Comparison of ENCODE assay signal across 19 cellular contexts in the genomic region with DNA sequence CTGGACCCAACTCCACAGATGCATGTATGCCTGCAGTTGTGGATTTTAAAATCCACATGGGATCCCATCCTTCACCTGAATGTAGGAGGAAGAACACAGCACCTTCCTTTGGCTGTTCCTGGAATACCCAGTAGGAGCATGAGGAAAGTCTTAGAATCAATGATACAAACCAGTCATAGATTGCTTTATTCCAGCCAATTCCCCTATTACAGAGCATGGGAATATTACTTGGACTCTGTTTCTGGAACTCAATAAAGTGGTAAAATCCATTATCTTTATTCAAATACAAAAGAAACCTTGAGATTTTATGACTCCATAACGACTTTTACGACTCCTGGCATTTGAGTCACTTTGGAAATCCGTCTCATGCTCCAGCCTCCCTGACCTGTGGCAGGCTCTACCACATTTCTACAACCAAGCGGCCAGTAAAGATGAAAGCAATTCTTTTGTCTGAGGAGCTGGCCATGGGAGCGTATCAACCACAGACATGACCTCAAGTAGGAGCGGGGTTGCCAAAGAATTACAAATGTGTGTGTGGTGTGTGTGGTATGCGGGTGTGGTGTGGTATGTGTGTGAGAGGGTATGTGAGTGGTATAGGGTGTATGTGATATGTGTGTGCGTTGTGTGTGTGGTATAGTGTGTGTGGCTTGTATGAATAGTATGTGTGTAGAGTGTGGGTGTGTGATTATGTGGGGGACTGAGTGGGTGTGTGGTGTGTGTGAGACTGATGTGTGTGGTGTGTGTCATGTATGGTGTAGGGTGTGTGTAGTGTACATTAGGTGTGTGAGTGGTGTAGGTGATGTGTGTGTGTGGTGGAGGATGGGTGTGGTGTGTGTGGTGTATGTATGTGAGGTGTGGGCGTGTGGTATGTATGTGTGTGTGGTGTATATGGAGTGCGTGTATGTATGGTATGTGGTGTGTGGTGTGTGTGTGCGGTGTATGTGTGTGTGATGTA. TPM values are rescaled to one million over a fixed set of nuclear protein-coding genes. Genes with fewer than 3 reads are reported as not detected.
DNase-seq lines count a peak whose midpoint lies in the region; ATAC-seq, FAIRE-seq and TF ChIP-seq lines count a peak whose summit lies in the region.
"Had no signal": no experiment of that assay in that cellular context is flagged by ENCODE, and none has a peak within 500 bp of the region (broad histone marks: within the 10 kb centered on the region; RNA-seq: fewer than 3 reads in every experiment).

No MANE protein-coding gene starts in this region.

- peaks cover 8% of the 10 kb centered on the region for H3K4me1 Mint-ChIP-seq in activated CD4-positive, alpha-beta T cell treated with anti-CD3 and anti-CD28 coated beads, Interleukin-2, amount 10 ng/mL, durations not matched to agents 24 days and 14 days
- H3K4me1 Mint-ChIP-seq in activated CD4-positive, alpha-beta T cell treated with anti-CD3 and anti-CD28 coated beads for 36 hours, result peaks cover 9% of the 10 kb centered on the region
- H3K4me1 Mint-ChIP-seq: brain had no signal

- no peak overlapping the region for H3K9ac ChIP-seq in GM12878 (ENCODE audit: control insufficient read depth, insufficient read depth, low read length)

- no peak overlapping the region for H3K4me3 ChIP-seq in GM12878
- H3K4me3 ChIP-seq in upper lobe of left lung, result no peak overlapping the region
- H3K4me3 ChIP-seq in WERI-Rb-1 (ENCODE audit: low read depth, low read length), result no peak overlapping the region
- H3K4me3 ChIP-seq: SJCRH30, stomach had no signal

- in situ Hi-C loops in GM12878 (cut with MboI), result no loop called here
- in situ Hi-C loops in GM13977 (cut with MboI; ENCODE audit: low pct_unique_long_range_greater_than_20kb, low sequenced_read_pairs, unreplicated experiment), result no loop called here

- no peaks in the 10 kb centered on the region for H3K36me3 ChIP-seq in GM12878 (ENCODE audit: control insufficient read depth in 2 of 2, insufficient read depth in 2 of 2, low read length in 1 of 2)
- H3K36me3 ChIP-seq in upper lobe of left lung, result no peaks in the 10 kb centered on the region
- H3K36me3 ChIP-seq in WERI-Rb-1, result no peaks in the 10 kb centered on the region
- H3K36me3 ChIP-seq: SJCRH30, stomach had no signal

- peak; percentile 49 for FAIRE-seq in GM12878 (lab: Jason Lieb, UNC)
- FAIRE-seq: H54 had no signal

- H3K4me2 ChIP-seq in GM12878 (ENCODE audit: control insufficient read depth, insufficient read depth), result no peak overlapping the region

- WGBS in GM12878 (ENCODE audit: insufficient coverage, insufficient replicate concordance, low lambda C conversion rate, missing lambda C conversion rate), result 41% methylated on average over 11 of the region's 11 CpGs
- 79 to 83% methylated on average over 10 to 11 of the region's 11 CpGs for WGBS in upper lobe of left lung, 2 donors

- DNase-seq in activated CD4-positive, alpha-beta T cell treated with anti-CD3 and anti-CD28 coated beads, Interleukin-2, amount 10 ng/mL, durations not matched to agents 24 days and 14 days, result peak; percentile 30
- no peak for DNase-seq in activated CD4-positive, alpha-beta T cell treated with anti-CD3 and anti-CD28 coated beads for 36 hours
- no peak for DNase-seq in GM12878 (ENCODE audit: low read depth, low spot score)
- DNase-seq in left colon, result peak; percentile 42 to 66
- DNase-seq in upper lobe of left lung, result no peak
- no peak for DNase-seq in WERI-Rb-1
- no peak for DNase-seq in GM13977 (ENCODE audit: low spot score)
- DNase-seq in effector CD8-positive, alpha-beta T cell (lab: John Stamatoyannopoulos, UW), result no peak
- DNase-seq: activated CD8-positive, alpha-beta memory T cell treated with anti-CD3 and anti-CD28 coated beads for 24 hours; activated effector memory CD4-positive, alpha-beta T cell treated with anti-CD3 and anti-CD28 coated beads, Interleukin-2, amount 50 U/mL, for 16 hours; CD8-positive, alpha-beta memory T cell; effector memory CD4-positive, alpha-beta T cell; NK-92 treated with Interleukin-12 subunit alpha and Interleukin-12 subunit beta, amount 100 ng/mL, for 24 hours; SJCRH30; stomach had no signal

- H3K4me1 ChIP-seq in GM12878 (ENCODE audit: control insufficient read depth, insufficient read depth, low read length) (no peaks in the 10 kb centered on the region), upper lobe of left lung (peaks cover 0 to 7% (median 2%) of the 10 kb centered on the region in 4 donors)
- H3K4me1 ChIP-seq: SJCRH30 had no signal

- TF ChIP-seq POLR2A in GM12878 (IDR thresholded peaks at IDR 0.05; ENCODE audit: low read depth, low read length), result no peak
- TF ChIP-seq POLR2A in upper lobe of left lung (IDR thresholded peaks at IDR 0.05), result no peak

- no peak for TF ChIP-seq CTCF in GM12878 (IDR thresholded peaks at IDR 0.05 in 2 of 3, conservative IDR thresholded peaks at IDR 0.05 in 1 of 3; ENCODE audit: control insufficient read depth in 2 of 3, extremely low read depth in 1 of 3, insufficient read depth in 1 of 3, low read depth in 3 of 3, low read length in 3 of 3)
- TF ChIP-seq CTCF in upper lobe of left lung (IDR thresholded peaks at IDR 0.05), result no peak
- no peak for TF ChIP-seq CTCF in WERI-Rb-1 (IDR thresholded peaks at IDR 0.05; ENCODE audit: low read depth, low read length)
- TF ChIP-seq CTCF in GM13977 (IDR thresholded peaks at IDR 0.05; ENCODE audit: extremely low read depth, insufficient read depth, missing control alignments), result no peak

- no peaks in the 10 kb centered on the region for H4K20me1 ChIP-seq in GM12878 (ENCODE audit: control insufficient read depth, insufficient read depth)

- H3K9me3 ChIP-seq in GM12878 (replicated peaks; ENCODE audit: control insufficient read depth, insufficient read depth, low read length) (no peaks in the 10 kb centered on the region; the same call in 2 of the 3 replicates), upper lobe of left lung (no peaks in the 10 kb centered on the region), WERI-Rb-1 (ENCODE audit: severe bottlenecking) (no peaks in the 10 kb centered on the region)
- H3K9me3 ChIP-seq: stomach had no signal

- no peak for ATAC-seq in activated CD4-positive, alpha-beta T cell treated with anti-CD3 and anti-CD28 coated beads for 36 hours
- ATAC-seq in GM12878, result no peak
- ATAC-seq in left colon, result peak; percentile 77
- ATAC-seq in upper lobe of left lung (ENCODE audit: low FRiP score in 2 of 2), result peak; percentile 31 to 50

- no peak for TF ChIP-seq RAD21 in GM12878 (IDR thresholded peaks at IDR 0.05; ENCODE audit: insufficient read depth, low read depth, low read length)

- intact Hi-C loops in activated CD4-positive, alpha-beta T cell treated with anti-CD3 and anti-CD28 coated beads, Interleukin-2, amount 10 ng/mL, durations not matched to agents 24 days and 14 days (cut with micrococcal nuclease), result no loop called here
- intact Hi-C loops in activated CD4-positive, alpha-beta T cell treated with anti-CD3 and anti-CD28 coated beads for 36 hours (cut with DNase I, micrococcal nuclease), result no loop called here
- intact Hi-C loops in GM12878 (cut with micrococcal nuclease; ENCODE audit: unreplicated experiment), result no loop called here
- intact Hi-C loops in left colon (cut with DNase I, micrococcal nuclease), result no loop called here

- no peak overlapping the region for H3K4me3 Mint-ChIP-seq in activated CD4-positive, alpha-beta T cell treated with anti-CD3 and anti-CD28 coated beads, Interleukin-2, amount 10 ng/mL, durations not matched to agents 24 days and 14 days
- no peak overlapping the region for H3K4me3 Mint-ChIP-seq in activated CD4-positive, alpha-beta T cell treated with anti-CD3 and anti-CD28 coated beads for 36 hours
- H3K4me3 Mint-ChIP-seq: brain; CD8-positive, alpha-beta memory T cell; neural crest cell had no signal

- POLR2A ChIA-PET in activated CD4-positive, alpha-beta T cell treated with anti-CD3 and anti-CD28 coated beads for 36 hours (lab: Charles Lee), result no interaction called here
- POLR2A ChIA-PET in GM12878 (lab: Charles Lee), result no interaction called here

- no peaks in the 10 kb centered on the region for H3K27me3 Mint-ChIP-seq in activated CD4-positive, alpha-beta T cell treated with anti-CD3 and anti-CD28 coated beads, Interleukin-2, amount 10 ng/mL, durations not matched to agents 24 days and 14 days
- no peaks in the 10 kb centered on the region for H3K27me3 Mint-ChIP-seq in activated CD4-positive, alpha-beta T cell treated with anti-CD3 and anti-CD28 coated beads for 36 hours
- H3K27me3 Mint-ChIP-seq: brain; CD8-positive, alpha-beta memory T cell had no signal

- H3K27ac Mint-ChIP-seq in activated CD4-positive, alpha-beta T cell treated with anti-CD3 and anti-CD28 coated beads, Interleukin-2, amount 10 ng/mL, durations not matched to agents 24 days and 14 days, result no peak overlapping the region
- H3K27ac Mint-ChIP-seq in activated CD4-positive, alpha-beta T cell treated with anti-CD3 and anti-CD28 coated beads for 36 hours, result no peak overlapping the region
- H3K27ac Mint-ChIP-seq: brain; CD8-positive, alpha-beta memory T cell had no signal

- no TSS peak for BruUV-seq in GM12878 (replicated peaks; lab: Mats Ljungman, UMichigan)

- H3K27me3 ChIP-seq in GM12878 (replicated peaks in 1 of 2; ENCODE audit: control insufficient read depth in 2 of 2, insufficient read depth in 2 of 2, low read length in 1 of 2) (no peaks in the 10 kb centered on the region), upper lobe of left lung (no peaks in the 10 kb centered on the region), WERI-Rb-1 (ENCODE audit: insufficient read depth, low read depth, severe bottlenecking) (peaks cover 36% of the 10 kb centered on the region)
- H3K27me3 ChIP-seq: SJCRH30, stomach had no signal

- RAD21 ChIA-PET in GM12878 (lab: Charles Lee; ENCODE audit: unreplicated experiment), result no interaction called here

- CTCF ChIA-PET in activated CD4-positive, alpha-beta T cell treated with anti-CD3 and anti-CD28 coated beads for 36 hours (lab: Charles Lee), result interaction anchor here (1.3 kb wide), 1 partner anchor 13 kb away, joined by 3 read pairs; no protein-coding TSS in a partner anchor
- CTCF ChIA-PET in GM12878 (lab: Yijun Ruan, JAX), result no interaction called here

- H3K36me3 Mint-ChIP-seq in activated CD4-positive, alpha-beta T cell treated with anti-CD3 and anti-CD28 coated beads, Interleukin-2, amount 10 ng/mL, durations not matched to agents 24 days and 14 days (ENCODE audit: low read depth), result no peaks in the 10 kb centered on the region
- H3K36me3 Mint-ChIP-seq in activated CD4-positive, alpha-beta T cell treated with anti-CD3 and anti-CD28 coated beads for 36 hours (ENCODE audit: low read depth), result no peaks in the 10 kb centered on the region
- H3K36me3 Mint-ChIP-seq: brain; CD8-positive, alpha-beta memory T cell had no signal

- H3K9me3 Mint-ChIP-seq in activated CD4-positive, alpha-beta T cell treated with anti-CD3 and anti-CD28 coated beads, Interleukin-2, amount 10 ng/mL, durations not matched to agents 24 days and 14 days, result no peaks in the 10 kb centered on the region
- no peaks in the 10 kb centered on the region for H3K9me3 Mint-ChIP-seq in activated CD4-positive, alpha-beta T cell treated with anti-CD3 and anti-CD28 coated beads for 36 hours (ENCODE audit: low read depth)
- H3K9me3 Mint-ChIP-seq: brain; CD8-positive, alpha-beta memory T cell had no signal

- no peak for TF ChIP-seq EP300 in GM12878 (IDR thresholded peaks at IDR 0.05; ENCODE audit: borderline replicate concordance in 1 of 2, control insufficient read depth in 1 of 2, low read depth in 2 of 2, low read length in 2 of 2)
- TF ChIP-seq EP300 in upper lobe of left lung (IDR thresholded peaks at IDR 0.05), result no peak

- no peaks in the 10 kb centered on the region for H3K79me2 ChIP-seq in GM12878 (ENCODE audit: control insufficient read depth, insufficient read depth, low read length)

- no peak overlapping the region for H3K27ac ChIP-seq in GM12878 (ENCODE audit: control insufficient read depth, insufficient read depth)
- H3K27ac ChIP-seq in upper lobe of left lung, result no peak overlapping the region
- H3K27ac ChIP-seq in WERI-Rb-1, result no peak overlapping the region
- H3K27ac ChIP-seq: 22Rv1, SJCRH30, stomach had no signal

- no peak overlapping the region for H2AFZ ChIP-seq in GM12878 (ENCODE audit: control insufficient read depth, low read depth, low read length)

- SMC1A ChIA-PET in GM12878 (lab: Charles Lee; ENCODE audit: uncharacterized antibody, unreplicated experiment), result no interaction called here

RNA-seq across cellular contexts. Expression of gene ARRDC4, which starts 40.0 kb away (rescaled TPM):
- 1.0 and 1.1 TPM in 2 replicates for total RNA-seq in activated CD4-positive, alpha-beta T cell treated with anti-CD3 and anti-CD28 coated beads, Interleukin-2, amount 10 ng/mL, durations not matched to agents 24 days and 14 days
- 1 to 10 TPM in 1 of 2 experiments, under 1 TPM in 1; 0.88 to 1.1 TPM for total RNA-seq in activated CD4-positive, alpha-beta T cell treated with anti-CD3 and anti-CD28 coated beads for 36 hours
- not detected in 2 replicates for total RNA-seq in GM12878 (2013; cell fraction: nucleolus; rRNA removed)
- total RNA-seq in GM12878 (2014; rRNA removed) (0.05 and 0.06 TPM in 2 replicates), GM12878 (2014; rRNA removed; fragmentation: Illumina TruSeq; extraction: Trizol) (0.09 TPM in 2 replicates), GM12878 (2021) (0.10 and 0.11 TPM in 2 replicates), left colon (10 to 100 TPM; 29.0 to 55.6 TPM), upper lobe of left lung (10 to 100 TPM; 26.3 to 51.3 (median 36.3) TPM)
- polyA plus RNA-seq in GM12878 (2011; ENCODE audit: low read depth), result not detected
- polyA plus RNA-seq in GM12878 (2011; rRNA removed) (0.54 and 0.92 TPM in 2 replicates), GM12878 (2014; fragmentation: Illumina TruSeq; extraction: Trizol) (0.07 TPM in 1 of 2 replicates, not detected in the other), GM12878 (2014; fragmentation: Nextera tagmentation; extraction: Ambion mirVana) (under 1 TPM; 0.05 to 0.07 TPM), GM12878 (2014; rRNA removed) (0.08 TPM in 1 of 2 replicates, not detected in the other), GM12878 (2016; fragmentation: Nextera tagmentation; extraction: Ambion mirVana) (under 1 TPM; 0.03 to 0.07 TPM)
- 0.20 and 0.28 TPM in 2 replicates for polyA plus RNA-seq in GM12878 (2011; cell fraction: cytosol; rRNA removed)
- 0.51 and 0.81 TPM in 2 replicates for polyA plus RNA-seq in GM12878 (2011; cell fraction: nucleus; rRNA removed)
- polyA plus RNA-seq in GM12878 (2012), result 0.05 TPM in 1 of 2 replicates, not detected in the other
- 0.15 and 0.21 TPM in 2 replicates for polyA minus RNA-seq in GM12878 (2011; rRNA and poly(A)+ RNA removed)
- not detected in 2 replicates for polyA minus RNA-seq in GM12878 (2011; cell fraction: cytosol; rRNA and poly(A)+ RNA removed)
- 0.29 and 0.36 TPM in 2 replicates for polyA minus RNA-seq in GM12878 (2011; cell fraction: nucleus; rRNA and poly(A)+ RNA removed)

Comparison
In these comparisons a context has a peak if more than half of its experiments do, and no peak if none do; other contexts are left out.
1. DNase-seq: peak in activated CD4-positive, alpha-beta T cell treated with anti-CD3 and anti-CD28 coated beads, Interleukin-2, amount 10 ng/mL, durations not matched to agents 24 days and 14 days (single experiment) and left colon (2 of 2); none in activated CD4-positive, alpha-beta T cell treated with anti-CD3 and anti-CD28 coated beads for 36 hours (single experiment), GM12878 (single experiment), upper lobe of left lung (0 of 2), WERI-Rb-1 (single experiment), GM13977 (single experiment) and effector CD8-positive, alpha-beta T cell (single experiment).
2. ATAC-seq: peak in left colon (single experiment) and upper lobe of left lung (2 of 2); none in activated CD4-positive, alpha-beta T cell treated with anti-CD3 and anti-CD28 coated beads for 36 hours (single experiment) and GM12878 (single experiment).
3. RNA of gene ARRDC4, which starts 40.0 kb away (total RNA-seq): 29.0 to 55.6 TPM in left colon and 26.3 to 51.3 TPM in upper lobe of left lung; 1.0 to 1.1 TPM in activated CD4-positive, alpha-beta T cell treated with anti-CD3 and anti-CD28 coated beads, Interleukin-2, amount 10 ng/mL, durations not matched to agents 24 days and 14 days, 0.88 to 1.1 TPM in activated CD4-positive, alpha-beta T cell treated with anti-CD3 and anti-CD28 coated beads for 36 hours and 0.05 to 0.11 TPM in GM12878; every median in the first group is over 10 times any median in the second.